Comparison of ENCODE assay signal across 32 cellular contexts in genomic region chr6:138263963-138264362, GRCh38. TPM values are rescaled to one million over a fixed set of nuclear protein-coding genes. Genes with fewer than 3 reads are reported as not detected.
"Had no signal": no experiment of that assay in that cellular context is flagged by ENCODE, and none has a peak within 500 bp of the region (broad histone marks: within the 10 kb centered on the region; RNA-seq: fewer than 3 reads in every experiment).

No MANE protein-coding gene starts in this region.

- FAIRE-seq: endothelial cell of umbilical vein, keratinocyte, pancreas had no signal

- H3K4me3 ChIP-seq: cardiac muscle cell, colonic mucosa, esophagus muscularis mucosa, lung, mucosa of descending colon, pancreas, right atrium auricular region, sigmoid colon, spleen, thoracic aorta, tibial nerve, upper lobe of left lung, uterus had no signal

- H3K9me3 ChIP-seq: colonic mucosa, esophagus muscularis mucosa, mucosa of descending colon, neutrophil, pancreas, right atrium auricular region, sigmoid colon, spleen, thoracic aorta, tibial nerve, upper lobe of left lung, uterus had no signal

- ATAC-seq: foreskin keratinocyte, left lobe of liver, mucosa of descending colon, pancreas had no signal

- H3K4me1 ChIP-seq: colonic mucosa, esophagus muscularis mucosa, foreskin keratinocyte, right atrium auricular region, sigmoid colon, spleen, tibial nerve, uterus had no signal

- H3K27ac ChIP-seq: cardiac muscle cell, colonic mucosa, esophagus muscularis mucosa, foreskin keratinocyte, neutrophil, pancreas, right atrium auricular region, sigmoid colon, spleen, thoracic aorta, tibial nerve, upper lobe of left lung, uterus had no signal

- H3K27me3 ChIP-seq: colonic mucosa, foreskin keratinocyte, neutrophil, pancreas, right atrium auricular region, sigmoid colon, tibial nerve, upper lobe of left lung, uterus had no signal

- DNase-seq: cerebellar nuclear complex; colonic mucosa; effector memory CD4-positive, alpha-beta T cell; foreskin keratinocyte; mucosa of descending colon; naive B cell; pancreas; sigmoid colon; spleen; stimulated activated CD4-positive, alpha-beta T cell treated with anti-CD3 and anti-CD28 coated beads, Interleukin-2, amount 100 ng/mL, for 48 hours; stimulated activated naive B cell treated with anti-CD40 and anti-IgM and Interleukin-4, amounts not matched to agents 10 μg/mL and 1 μg/mL and 100 μg/mL, for 72 hours; upper lobe of left lung; uterus had no signal

- H3K36me3 ChIP-seq: cardiac muscle cell, colonic mucosa, esophagus muscularis mucosa, neutrophil, right atrium auricular region, sigmoid colon, spleen, thoracic aorta, uterus had no signal

RNA-seq across cellular contexts. Expression of gene PBOV1, which starts 45.7 kb away (rescaled TPM):
- total RNA-seq: cardiac muscle cell; colonic mucosa; endothelial cell of umbilical vein; epithelial cell of proximal tubule; esophagus muscularis mucosa; fibroblast of lung; foreskin keratinocyte; glomerular endothelial cell; left lobe of liver; liver; lung; mucosa of descending colon; natural killer cell treated with Interleukin-12 subunit alpha and Interleukin-12 subunit beta and Interleukin-15 and Interleukin-18, amount 100 ng/mL, for 72 hours; neural crest cell; omental fat pad; pancreas; progenitor cell of endocrine pancreas; right atrium auricular region; sigmoid colon; skeletal muscle tissue; spleen; thoracic aorta; tibial nerve; upper lobe of left lung; uterus had no signal
- polyA plus RNA-seq: cardiac muscle cell, endothelial cell of umbilical vein, fibroblast of lung, foreskin keratinocyte, keratinocyte, liver, pancreas, sigmoid colon, spleen had no signal
